1 cellular context compared by ENCODE assay signal in the genomic region with DNA sequence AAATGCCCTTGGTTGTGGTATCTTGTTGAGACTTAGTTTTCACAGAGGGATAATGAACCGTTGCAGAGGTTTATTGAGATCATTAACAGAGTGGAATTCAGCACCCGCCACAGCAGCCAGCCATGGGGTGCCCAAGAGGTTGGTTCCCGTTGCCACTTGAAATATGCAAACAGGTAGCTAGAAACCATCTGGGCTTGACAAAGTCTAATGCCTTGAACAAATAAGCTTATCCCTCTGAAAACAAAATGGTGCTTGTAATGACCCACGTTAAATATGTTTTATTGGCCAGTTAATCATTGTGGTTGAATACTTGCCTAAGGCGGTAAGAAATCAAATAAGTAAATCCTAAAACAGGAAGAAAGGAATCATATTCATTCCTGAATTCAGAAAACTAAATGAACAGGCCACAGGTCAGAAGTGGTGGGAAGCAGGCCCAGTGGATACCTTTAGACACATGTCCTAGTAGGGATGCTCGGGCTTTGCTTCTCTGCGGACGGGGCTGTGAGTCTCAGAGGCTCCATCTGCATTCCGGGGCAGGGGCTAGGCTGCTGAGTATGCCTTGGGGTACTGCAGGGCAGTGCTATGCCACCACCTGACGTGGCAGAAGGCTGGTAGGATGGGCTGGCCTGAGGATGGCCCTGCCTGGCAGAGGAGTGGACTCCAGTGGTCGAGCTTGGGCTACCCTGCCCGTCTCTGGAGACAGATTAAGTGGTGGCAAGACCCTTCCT.
TF ChIP-seq lines count a peak whose summit lies in the region.

No MANE protein-coding gene starts in this region.

TF ChIP-seq in K562, 482 proteins besides CTCF, POLR2A, EP300 and RAD21:
- TF ChIP-seq NONO (IDR thresholded peaks at IDR 0.05; ENCODE audit: low read depth in 2 of 2, low read length in 1 of 2) (no peak), E4F1 (CRISPR knock-in tag; IDR thresholded peaks at IDR 0.05; ENCODE audit: borderline replicate concordance) (no peak), MCM5 (IDR thresholded peaks at IDR 0.05; ENCODE audit: low read depth) (no peak), CEBPG (CRISPR knock-in tag; IDR thresholded peaks at IDR 0.05) (no peak), CEBPG (tag; conservative IDR thresholded peaks at IDR 0.05 in 1 of 2, IDR thresholded peaks at IDR 0.05 in 1 of 2) (no peak), MTF1 (CRISPR knock-in tag; IDR thresholded peaks at IDR 0.05; ENCODE audit: borderline replicate concordance) (no peak), HEY1 (CRISPR knock-in tag; IDR thresholded peaks at IDR 0.05; ENCODE audit: borderline replicate concordance) (no peak), MEIS2 (IDR thresholded peaks at IDR 0.05; ENCODE audit: partially characterized antibody) (no peak), POLR2G (IDR thresholded peaks at IDR 0.05; ENCODE audit: low read depth, low read length) (peak; percentile 43; the same call in 1 of the 2 replicates)
